8 cellular contexts compared by ENCODE assay signal in the genomic region with DNA sequence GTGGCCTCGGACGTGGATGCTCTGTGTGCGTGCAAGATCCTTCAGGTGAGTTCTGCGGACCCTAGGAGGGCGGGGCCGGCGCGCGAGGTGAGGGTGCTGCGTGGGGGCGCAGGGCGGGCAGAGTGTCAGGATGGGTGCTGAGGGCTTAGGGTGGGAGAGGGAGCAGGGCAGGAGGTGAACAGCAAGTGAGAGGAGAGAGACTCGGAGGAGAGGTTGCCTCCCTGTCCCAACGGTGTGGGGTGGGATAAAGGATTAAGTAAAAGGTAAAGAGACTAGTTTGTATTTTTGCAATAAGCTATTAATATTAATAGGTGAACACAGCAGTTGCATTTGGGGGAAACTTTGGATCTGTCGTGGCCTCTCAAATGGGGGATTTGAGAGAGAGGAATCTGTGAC. TPM values are rescaled to one million over a fixed set of nuclear protein-coding genes. Genes with fewer than 3 reads are reported as not detected.
DNase-seq lines count a peak whose midpoint lies in the region; ATAC-seq, FAIRE-seq and TF ChIP-seq lines count a peak whose summit lies in the region.

No MANE protein-coding gene starts in this region.

- peak overlapping the region; percentile 99 for H3K9ac ChIP-seq in endodermal cell (ENCODE audit: extremely low read depth, low read length, poor library complexity, severe bottlenecking)
- no peak overlapping the region for H3K9ac ChIP-seq in parathyroid adenoma

- H3K27ac Mint-ChIP-seq in endodermal cell: peak overlapping the region; percentile 100

- no peak for ATAC-seq in HG02623 (IDR thresholded peaks at IDR 0.05; ENCODE audit: unreplicated experiment)

- no peaks in the 10 kb centered on the region for H3K27me3 Mint-ChIP-seq in endodermal cell (ENCODE audit: insufficient read depth)

- H3K4me1 ChIP-seq in endodermal cell (ENCODE audit: control insufficient read depth, insufficient read depth, low read length) (no peaks in the 10 kb centered on the region), parathyroid adenoma (peaks cover 4% of the 10 kb centered on the region)

- H3K27ac ChIP-seq in endodermal cell (ENCODE audit: low read depth, low read length) (peak overlapping the region; percentile 71), parathyroid adenoma (no peak overlapping the region)

- peak overlapping the region; percentile 100 for H3K4me2 ChIP-seq in parathyroid adenoma (ENCODE audit: low read length)

- TF ChIP-seq CTCF in GM12865 (IDR thresholded peaks at IDR 0.05; ENCODE audit: insufficient read depth, low read depth, low read length, missing control alignments): no peak
- TF ChIP-seq CTCF in endodermal cell (conservative IDR thresholded peaks at IDR 0.05): no peak
- TF ChIP-seq CTCF in parathyroid adenoma (IDR thresholded peaks at IDR 0.05): no peak
- TF ChIP-seq CTCF in D721Med (IDR thresholded peaks at IDR 0.05; ENCODE audit: insufficient read depth, missing control alignments): no peak

- H3K36me3 ChIP-seq in MG63 (peaks cover 47% of the 10 kb centered on the region), endodermal cell (ENCODE audit: control insufficient read depth, insufficient read depth, low read length) (peaks cover 32% of the 10 kb centered on the region), parathyroid adenoma (ENCODE audit: control insufficient read depth, insufficient read depth, low read length) (no peaks in the 10 kb centered on the region)

- WGBS in endodermal cell (ENCODE audit: insufficient coverage in 1 of 2, insufficient read length in 1 of 2), 2 experiments: 1% methylated on average over 13 to 15 of the region's 15 CpGs

- H3K79me2 ChIP-seq in parathyroid adenoma: peaks cover 6% of the 10 kb centered on the region

- H3K4me3 ChIP-seq in GM12865 (ENCODE audit: low read depth, low read length) (peak overlapping the region; percentile 74), MG63 (peak overlapping the region; percentile 71), endodermal cell (ENCODE audit: low read length) (peak overlapping the region; percentile 93), parathyroid adenoma (ENCODE audit: low read depth, low read length) (peak overlapping the region; percentile 82)

- H3K9me3 Mint-ChIP-seq in endodermal cell: no peaks in the 10 kb centered on the region

- no peak for FAIRE-seq in GM19239 (lab: Jason Lieb, UNC)
- no peak for FAIRE-seq in D721Med (lab: Jason Lieb, UNC)

- peak overlapping the region; percentile 93 for H3K4me3 Mint-ChIP-seq in endodermal cell

- peaks cover 15% of the 10 kb centered on the region for H3K4me1 Mint-ChIP-seq in endodermal cell

- H3K36me3 Mint-ChIP-seq in endodermal cell (ENCODE audit: low read depth): peaks cover 18% of the 10 kb centered on the region

- H3K9me3 ChIP-seq in MG63 (no peaks in the 10 kb centered on the region), endodermal cell (ENCODE audit: control insufficient read depth, low read length) (no peaks in the 10 kb centered on the region), parathyroid adenoma (ENCODE audit: control insufficient read depth, low read length) (no peaks in the 10 kb centered on the region)

- no peaks in the 10 kb centered on the region for H3K27me3 ChIP-seq in MG63
- H3K27me3 ChIP-seq in endodermal cell (ENCODE audit: control insufficient read depth, insufficient read depth, low read length, poor library complexity, severe bottlenecking): no peaks in the 10 kb centered on the region
- H3K27me3 ChIP-seq in parathyroid adenoma (ENCODE audit: control insufficient read depth, insufficient read depth, low read length): no peaks in the 10 kb centered on the region

- DNase-seq in GM12865 (ENCODE audit: low read depth) (no peak), MG63 (no peak), endodermal cell (no peak), GM19239 (ENCODE audit: insufficient read length, low spot score) (no peak), globus pallidus (ENCODE audit: low spot score) (no peak), D721Med (ENCODE audit: insufficient read length, low spot score) (no peak)

- H2AFZ ChIP-seq in parathyroid adenoma: peak overlapping the region; percentile 67

RNA-seq across cellular contexts. Expression of a gene that starts 0.5 kb away (rescaled TPM):
- 81.8 and 89.1 TPM in 2 replicates for total RNA-seq in MG63 (2014; rRNA removed; shearing (Covaris generic); ENCODE audit: low replicate concordance)
- total RNA-seq in endodermal cell: 10 to 100 TPM; 30.3 to 31.2 TPM
- 32.6 TPM for polyA plus RNA-seq in endodermal cell (2013, experiment 1 of 2)
- polyA plus RNA-seq in endodermal cell (2013, experiment 2 of 2): 26.2 TPM

RNA-seq across cellular contexts. Expression of a gene that starts 1.2 kb away (rescaled TPM):
- total RNA-seq in MG63 (2014; rRNA removed; shearing (Covaris generic); ENCODE audit: low replicate concordance): 128 and 161 TPM in 2 replicates
- 10 to 100 TPM; 67.7 to 69.2 TPM for total RNA-seq in endodermal cell
- 50.1 TPM for polyA plus RNA-seq in endodermal cell (2013, experiment 1 of 2)
- 54.0 TPM for polyA plus RNA-seq in endodermal cell (2013, experiment 2 of 2)

RNA-seq across cellular contexts. Expression of a gene that starts 32.7 kb away (rescaled TPM):
- 33.0 and 38.7 TPM in 2 replicates for total RNA-seq in MG63 (2014; rRNA removed; shearing (Covaris generic); ENCODE audit: low replicate concordance)
- total RNA-seq in endodermal cell: 10 to 100 TPM; 27.4 to 31.5 TPM
- 54.2 TPM for polyA plus RNA-seq in endodermal cell (2013, experiment 1 of 2)
- 51.1 TPM for polyA plus RNA-seq in endodermal cell (2013, experiment 2 of 2)

RNA-seq across cellular contexts. Expression of a gene that starts 44.0 kb away (rescaled TPM):
- total RNA-seq in MG63 (2014; rRNA removed; shearing (Covaris generic); ENCODE audit: low replicate concordance): not detected in 2 replicates
- under 1 TPM; 0.20 to 0.66 TPM for total RNA-seq in endodermal cell
- polyA plus RNA-seq in endodermal cell (2013, experiment 1 of 2): 21.6 TPM
- polyA plus RNA-seq in endodermal cell (2013, experiment 2 of 2): 20.6 TPM

RNA-seq across cellular contexts. Expression of a gene that starts 47.8 kb away (rescaled TPM):
- total RNA-seq in MG63 (2014; rRNA removed; shearing (Covaris generic); ENCODE audit: low replicate concordance): 56.2 and 80.2 TPM in 2 replicates
- 10 to 100 TPM; 20.3 to 26.5 TPM for total RNA-seq in endodermal cell
- 26.6 TPM for polyA plus RNA-seq in endodermal cell (2013, experiment 1 of 2)
- polyA plus RNA-seq in endodermal cell (2013, experiment 2 of 2): 24.3 TPM
